ENCODE assay signal across 1 cellular context in genomic region chr11:72705442-72706365, GRCh38.
TF ChIP-seq lines count a peak whose summit lies in the region.

No MANE protein-coding gene starts in this region.

TF ChIP-seq in K562, 482 proteins besides CTCF, POLR2A, EP300 and RAD21:
- no peak for TF ChIP-seq SNAPC5 (CRISPR knock-in tag; IDR thresholded peaks at IDR 0.05)
- TF ChIP-seq C11orf30 (IDR thresholded peaks at IDR 0.05; ENCODE audit: low read depth): peak; percentile 43
- TF ChIP-seq POLR2G (IDR thresholded peaks at IDR 0.05; ENCODE audit: low read depth, low read length): 0 out of 2 replicates have a peak, but pooled peaks have one; percentile 28
- TF ChIP-seq SREBF2 (CRISPR knock-in tag; IDR thresholded peaks at IDR 0.05): no peak
- no peak for TF ChIP-seq SMAD3 (CRISPR knock-in tag; conservative IDR thresholded peaks at IDR 0.05)
- no peak for TF ChIP-seq PBX2 (CRISPR knock-in tag; IDR thresholded peaks at IDR 0.05; ENCODE audit: low read depth)
- no peak for TF ChIP-seq PBX2 (tag; conservative IDR thresholded peaks at IDR 0.05; ENCODE audit: low read depth)
- TF ChIP-seq ZNF316 (IDR thresholded peaks at IDR 0.05): peak; percentile 53
